8 cellular contexts compared by ENCODE assay signal in the genomic region with DNA sequence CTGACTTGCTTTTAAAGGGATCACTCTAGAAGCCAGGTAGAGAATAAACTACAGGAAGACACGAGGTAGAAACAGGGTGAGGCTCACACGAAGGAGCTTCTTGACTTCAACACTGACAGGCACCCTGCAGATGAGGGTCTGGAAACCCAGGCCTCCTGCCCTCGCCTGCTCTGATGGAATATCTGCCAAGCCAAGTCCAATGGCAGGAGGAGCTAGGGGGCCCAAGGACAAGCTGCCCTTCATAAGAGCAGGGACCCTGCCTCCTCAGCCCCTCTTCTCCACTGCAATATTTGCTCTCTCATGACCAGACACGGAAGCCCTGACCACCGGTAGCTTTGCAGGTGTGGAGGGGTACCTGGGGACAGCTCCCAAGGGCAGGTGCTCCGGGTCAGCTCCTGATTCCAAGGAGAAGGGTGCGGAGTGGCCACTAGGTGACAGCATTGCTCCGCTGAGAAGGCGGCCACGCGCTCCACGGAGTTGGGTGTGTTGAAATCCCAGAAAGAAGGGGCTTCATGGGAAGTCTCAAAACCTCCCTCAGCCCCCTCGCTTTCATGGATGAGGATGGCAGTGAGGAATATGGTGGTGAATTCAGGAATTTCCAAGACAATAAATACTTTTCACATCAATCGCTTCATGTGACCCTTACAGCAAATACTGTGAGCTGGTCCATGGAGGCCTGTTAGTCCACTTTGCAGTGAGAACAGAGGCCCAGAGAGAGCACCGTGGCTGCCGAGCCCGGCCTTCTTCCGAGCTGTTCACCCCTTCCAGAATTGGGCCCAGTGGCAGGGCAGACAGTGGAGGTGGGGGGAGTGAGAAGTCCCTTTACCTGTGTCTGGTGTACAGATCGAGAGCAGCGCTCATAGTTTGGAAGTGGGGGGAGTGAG. TPM values are rescaled to one million over a fixed set of nuclear protein-coding genes. Genes with fewer than 3 reads are reported as not detected.
DNase-seq lines count a peak whose midpoint lies in the region; ATAC-seq and TF ChIP-seq lines count a peak whose summit lies in the region.

No MANE protein-coding gene starts in this region.

- ATAC-seq in GM18858 (IDR thresholded peaks at IDR 0.05; ENCODE audit: unreplicated experiment), result no peak
- no peak for ATAC-seq in HG02884 (IDR thresholded peaks at IDR 0.05; ENCODE audit: unreplicated experiment)

- H3K27ac ChIP-seq in liver (ENCODE audit: low read depth in 1 of 2, low read length in 2 of 2), result no peak overlapping the region

- H3K9ac ChIP-seq in liver (ENCODE audit: low read depth in 1 of 2, low read length in 2 of 2), result no peak overlapping the region

- 17% methylated on average over 20 of the region's 20 CpGs for WGBS in liver

- peaks cover 0 to 2% (median under 1%) of the 10 kb centered on the region in 4 donors for H3K27me3 ChIP-seq in liver (ENCODE audit: control insufficient read depth in 4 of 4, insufficient read depth in 4 of 4, low read length in 3 of 4)

- peak; percentile 85 for TF ChIP-seq CTCF in liver (IDR thresholded peaks at IDR 0.05; ENCODE audit: low read depth, low read length, missing input control)

- DNase-seq in ELR (ENCODE audit: low read depth) (peak; percentile 33), NAMALWA (ENCODE audit: low spot score) (peak; percentile 61)
- DNase-seq in activated CD4-positive, CD25-positive, alpha-beta regulatory T cell treated with anti-CD3 and anti-CD28 coated beads, Interleukin-2, amount 50 U/mL, for 72 hours, result peak; percentile 60
- DNase-seq in central memory CD4-positive, alpha-beta T cell, result peak; percentile 21
- DNase-seq in stimulated activated CD8-positive, alpha-beta memory T cell treated with anti-CD3 and anti-CD28 coated beads, Interleukin-12 subunit alpha, Interleukin-12 subunit beta, amount 100 ng/mL, for 1 hour (ENCODE audit: low read depth), result peak; percentile 28

- H3K36me3 ChIP-seq in liver (ENCODE audit: control insufficient read depth in 4 of 4, insufficient read depth in 3 of 4, low read depth in 1 of 4, low read length in 3 of 4), result no peaks in the 10 kb centered on the region

- no peak overlapping the region for H3K4me3 ChIP-seq in liver (ENCODE audit: low read depth in 1 of 3, low read length in 3 of 3)

- H3K9me3 ChIP-seq in liver (ENCODE audit: control insufficient read depth in 4 of 4, low read length in 3 of 4), result no peaks in the 10 kb centered on the region

- H3K4me1 ChIP-seq in liver (ENCODE audit: control insufficient read depth in 4 of 4, insufficient read depth in 4 of 4, low read length in 3 of 4), result no peaks in the 10 kb centered on the region

- peak; percentile 93 to 96 for TF ChIP-seq RAD21 in liver (IDR thresholded peaks at IDR 0.05)

TF ChIP-seq in liver, 16 proteins besides CTCF, POLR2A, EP300 and RAD21:
- TF ChIP-seq, protein P1, sequence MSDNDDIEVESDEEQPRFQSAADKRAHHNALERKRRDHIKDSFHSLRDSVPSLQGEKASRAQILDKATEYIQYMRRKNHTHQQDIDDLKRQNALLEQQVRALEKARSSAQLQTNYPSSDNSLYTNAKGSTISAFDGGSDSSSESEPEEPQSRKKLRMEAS (IDR thresholded peaks at IDR 0.05), result no peak
- no peak for TF ChIP-seq RXRA (IDR thresholded peaks at IDR 0.05)
- TF ChIP-seq REST (IDR thresholded peaks at IDR 0.05), result no peak
- no peak for TF ChIP-seq EGR1 (IDR thresholded peaks at IDR 0.05; ENCODE audit: low read depth in 2 of 2)
- no peak for TF ChIP-seq JUND (IDR thresholded peaks at IDR 0.05)
- TF ChIP-seq ATF3 (IDR thresholded peaks at IDR 0.05), result no peak
- TF ChIP-seq HNF4G (IDR thresholded peaks at IDR 0.05), result no peak
- TF ChIP-seq GABPA (IDR thresholded peaks at IDR 0.05 in 1 of 2, conservative IDR thresholded peaks at IDR 0.05 in 1 of 2), result no peak
- TF ChIP-seq ZBTB33 (IDR thresholded peaks at IDR 0.05), result no peak
- no peak for TF ChIP-seq NR2F2 (IDR thresholded peaks at IDR 0.05)
- TF ChIP-seq FOXA1 (IDR thresholded peaks at IDR 0.05), result no peak
- TF ChIP-seq TAF1 (conservative IDR thresholded peaks at IDR 0.05), result no peak
- no peak for TF ChIP-seq YY1 (IDR thresholded peaks at IDR 0.05)
- TF ChIP-seq HNF4A (conservative IDR thresholded peaks at IDR 0.05), result no peak
- no peak for TF ChIP-seq FOXA2 (IDR thresholded peaks at IDR 0.05)
- TF ChIP-seq SP1 (IDR thresholded peaks at IDR 0.05), result no peak

RNA-seq across cellular contexts. Expression of gene PAX7, which starts 33.2 kb away (rescaled TPM):
- not detected for total RNA-seq in liver
- not detected for polyA plus RNA-seq in liver
